1 cellular context compared by ENCODE assay signal in the genomic region with DNA sequence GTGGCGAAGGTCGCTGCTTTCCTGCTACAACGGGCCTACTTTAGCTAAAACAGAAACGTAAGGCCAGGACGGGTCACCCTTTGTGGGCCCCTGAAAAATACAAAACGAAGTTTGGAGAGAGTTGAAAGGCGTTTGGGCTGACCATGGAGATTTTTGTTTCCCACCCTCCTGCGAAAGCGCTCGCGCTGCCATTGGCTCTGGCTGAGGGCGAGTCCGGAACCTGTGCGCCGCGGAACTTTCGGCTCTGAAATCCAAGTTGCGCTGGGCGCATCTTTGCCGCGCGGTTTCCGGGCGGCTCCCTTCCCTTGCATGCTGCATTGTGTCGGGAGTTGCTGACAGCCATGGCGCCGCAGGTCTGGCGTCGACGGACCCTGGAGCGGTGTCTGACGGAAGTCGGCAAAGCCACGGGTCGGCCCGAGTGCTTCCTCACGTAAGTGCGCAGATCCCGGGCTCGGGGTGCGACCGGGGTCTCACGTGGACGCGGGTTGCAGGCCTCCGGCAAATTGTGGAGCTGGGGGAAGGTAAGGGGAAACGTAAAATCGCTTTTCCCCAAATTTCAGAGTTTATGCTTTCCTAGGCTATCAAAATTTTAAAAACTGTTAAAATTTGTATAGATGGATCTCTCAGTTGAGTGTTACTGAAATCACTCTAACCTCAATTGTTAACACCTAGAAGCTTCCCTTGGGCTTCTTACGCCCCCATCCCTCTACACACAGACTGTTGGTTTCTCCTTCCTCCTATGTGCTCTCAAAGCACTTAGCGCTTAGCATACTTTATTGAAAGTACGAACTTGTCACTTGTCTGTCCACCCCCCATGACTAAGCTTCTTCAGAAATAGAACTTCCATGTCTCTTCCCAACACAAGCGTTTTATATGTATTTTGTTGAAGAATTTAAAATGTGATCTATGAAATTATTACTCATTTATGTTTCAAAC.
TF ChIP-seq lines count a peak whose summit lies in the region.

A gene with protein sequence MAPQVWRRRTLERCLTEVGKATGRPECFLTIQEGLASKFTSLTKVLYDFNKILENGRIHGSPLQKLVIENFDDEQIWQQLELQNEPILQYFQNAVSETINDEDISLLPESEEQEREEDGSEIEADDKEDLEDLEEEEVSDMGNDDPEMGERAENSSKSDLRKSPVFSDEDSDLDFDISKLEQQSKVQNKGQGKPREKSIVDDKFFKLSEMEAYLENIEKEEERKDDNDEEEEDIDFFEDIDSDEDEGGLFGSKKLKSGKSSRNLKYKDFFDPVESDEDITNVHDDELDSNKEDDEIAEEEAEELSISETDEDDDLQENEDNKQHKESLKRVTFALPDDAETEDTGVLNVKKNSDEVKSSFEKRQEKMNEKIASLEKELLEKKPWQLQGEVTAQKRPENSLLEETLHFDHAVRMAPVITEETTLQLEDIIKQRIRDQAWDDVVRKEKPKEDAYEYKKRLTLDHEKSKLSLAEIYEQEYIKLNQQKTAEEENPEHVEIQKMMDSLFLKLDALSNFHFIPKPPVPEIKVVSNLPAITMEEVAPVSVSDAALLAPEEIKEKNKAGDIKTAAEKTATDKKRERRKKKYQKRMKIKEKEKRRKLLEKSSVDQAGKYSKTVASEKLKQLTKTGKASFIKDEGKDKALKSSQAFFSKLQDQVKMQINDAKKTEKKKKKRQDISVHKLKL (plus strand): TSS at position 310 of the 936 bp plus-strand sequence. CDS start 32 bp downstream, at position 342.

TF ChIP-seq in HCT116, 20 proteins besides CTCF, POLR2A, EP300 and RAD21 (continued from another document):
- TF ChIP-seq EGR1 (IDR thresholded peaks at IDR 0.05; ENCODE audit: low read depth) = no peak
- TF ChIP-seq, protein P1, sequence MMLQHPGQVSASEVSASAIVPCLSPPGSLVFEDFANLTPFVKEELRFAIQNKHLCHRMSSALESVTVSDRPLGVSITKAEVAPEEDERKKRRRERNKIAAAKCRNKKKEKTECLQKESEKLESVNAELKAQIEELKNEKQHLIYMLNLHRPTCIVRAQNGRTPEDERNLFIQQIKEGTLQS (IDR thresholded peaks at IDR 0.05) = no peak
- TF ChIP-seq SP1 (IDR thresholded peaks at IDR 0.05; ENCODE audit: low read depth) = peak; percentile 59
- TF ChIP-seq, protein P2, sequence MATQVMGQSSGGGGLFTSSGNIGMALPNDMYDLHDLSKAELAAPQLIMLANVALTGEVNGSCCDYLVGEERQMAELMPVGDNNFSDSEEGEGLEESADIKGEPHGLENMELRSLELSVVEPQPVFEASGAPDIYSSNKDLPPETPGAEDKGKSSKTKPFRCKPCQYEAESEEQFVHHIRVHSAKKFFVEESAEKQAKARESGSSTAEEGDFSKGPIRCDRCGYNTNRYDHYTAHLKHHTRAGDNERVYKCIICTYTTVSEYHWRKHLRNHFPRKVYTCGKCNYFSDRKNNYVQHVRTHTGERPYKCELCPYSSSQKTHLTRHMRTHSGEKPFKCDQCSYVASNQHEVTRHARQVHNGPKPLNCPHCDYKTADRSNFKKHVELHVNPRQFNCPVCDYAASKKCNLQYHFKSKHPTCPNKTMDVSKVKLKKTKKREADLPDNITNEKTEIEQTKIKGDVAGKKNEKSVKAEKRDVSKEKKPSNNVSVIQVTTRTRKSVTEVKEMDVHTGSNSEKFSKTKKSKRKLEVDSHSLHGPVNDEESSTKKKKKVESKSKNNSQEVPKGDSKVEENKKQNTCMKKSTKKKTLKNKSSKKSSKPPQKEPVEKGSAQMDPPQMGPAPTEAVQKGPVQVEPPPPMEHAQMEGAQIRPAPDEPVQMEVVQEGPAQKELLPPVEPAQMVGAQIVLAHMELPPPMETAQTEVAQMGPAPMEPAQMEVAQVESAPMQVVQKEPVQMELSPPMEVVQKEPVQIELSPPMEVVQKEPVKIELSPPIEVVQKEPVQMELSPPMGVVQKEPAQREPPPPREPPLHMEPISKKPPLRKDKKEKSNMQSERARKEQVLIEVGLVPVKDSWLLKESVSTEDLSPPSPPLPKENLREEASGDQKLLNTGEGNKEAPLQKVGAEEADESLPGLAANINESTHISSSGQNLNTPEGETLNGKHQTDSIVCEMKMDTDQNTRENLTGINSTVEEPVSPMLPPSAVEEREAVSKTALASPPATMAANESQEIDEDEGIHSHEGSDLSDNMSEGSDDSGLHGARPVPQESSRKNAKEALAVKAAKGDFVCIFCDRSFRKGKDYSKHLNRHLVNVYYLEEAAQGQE (IDR thresholded peaks at IDR 0.05; ENCODE audit: low read depth) = no peak
- peak; percentile 90 for TF ChIP-seq YY1 (IDR thresholded peaks at IDR 0.05; ENCODE audit: extremely low read depth, insufficient replicate concordance, low read depth, low read length)
- TF ChIP-seq SRF (IDR thresholded peaks at IDR 0.05; ENCODE audit: low read depth) = peak; percentile 79
- TF ChIP-seq CEBPB (IDR thresholded peaks at IDR 0.05; ENCODE audit: low read depth) = no peak
TF ChIP-seq in HCT116: peak in this region for 10.
